1 cellular context compared by ENCODE assay signal in the genomic region with DNA sequence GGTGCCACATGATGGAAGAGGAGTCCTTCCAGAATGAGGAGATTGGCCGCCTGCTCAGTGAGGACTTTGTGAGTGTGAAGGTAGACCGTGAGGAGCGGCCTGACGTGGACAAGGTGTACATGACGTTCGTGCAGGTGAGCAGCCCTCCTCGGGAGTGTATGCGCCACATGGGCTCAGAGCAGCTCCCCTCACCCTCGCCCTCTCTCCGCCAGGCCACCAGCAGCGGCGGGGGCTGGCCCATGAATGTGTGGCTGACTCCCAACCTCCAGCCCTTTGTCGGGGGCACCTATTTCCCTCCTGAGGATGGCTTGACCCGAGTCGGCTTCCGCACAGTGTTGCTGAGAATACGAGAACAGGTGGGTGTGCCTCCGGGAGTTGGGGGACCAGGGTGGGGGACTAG.
TF ChIP-seq lines count a peak whose summit lies in the region.

No MANE protein-coding gene starts in this region.

TF ChIP-seq in IMR-90, 13 proteins besides CTCF, POLR2A, EP300 and RAD21:
- TF ChIP-seq NFE2L2 (IDR thresholded peaks at IDR 0.05; ENCODE audit: low read depth, low read length), result no peak
- no peak for TF ChIP-seq SMC3 (IDR thresholded peaks at IDR 0.05; ENCODE audit: low read depth, low read length)
- no peak for TF ChIP-seq CEBPB (IDR thresholded peaks at IDR 0.05; ENCODE audit: low read depth, low read length)
- TF ChIP-seq FOS (IDR thresholded peaks at IDR 0.05; ENCODE audit: low read depth, low read length), result no peak
- TF ChIP-seq BHLHE40 (IDR thresholded peaks at IDR 0.05; ENCODE audit: low read depth, low read length), result no peak
- TF ChIP-seq, protein P1, sequence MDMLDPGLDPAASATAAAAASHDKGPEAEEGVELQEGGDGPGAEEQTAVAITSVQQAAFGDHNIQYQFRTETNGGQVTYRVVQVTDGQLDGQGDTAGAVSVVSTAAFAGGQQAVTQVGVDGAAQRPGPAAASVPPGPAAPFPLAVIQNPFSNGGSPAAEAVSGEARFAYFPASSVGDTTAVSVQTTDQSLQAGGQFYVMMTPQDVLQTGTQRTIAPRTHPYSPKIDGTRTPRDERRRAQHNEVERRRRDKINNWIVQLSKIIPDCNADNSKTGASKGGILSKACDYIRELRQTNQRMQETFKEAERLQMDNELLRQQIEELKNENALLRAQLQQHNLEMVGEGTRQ (IDR thresholded peaks at IDR 0.05; ENCODE audit: low read depth, low read length), result no peak
- TF ChIP-seq RFX5 (IDR thresholded peaks at IDR 0.05; ENCODE audit: low read depth, low read length), result no peak
- TF ChIP-seq CHD1 (IDR thresholded peaks at IDR 0.05; ENCODE audit: low read depth, low read length), result no peak
- TF ChIP-seq MAFK (IDR thresholded peaks at IDR 0.05; ENCODE audit: low read depth, low read length), result no peak
- TF ChIP-seq MAZ (IDR thresholded peaks at IDR 0.05; ENCODE audit: borderline replicate concordance, low read depth, low read length), result no peak
- TF ChIP-seq RCOR1 (IDR thresholded peaks at IDR 0.05; ENCODE audit: insufficient replicate concordance, low read length), result no peak
